In the genomic region with DNA sequence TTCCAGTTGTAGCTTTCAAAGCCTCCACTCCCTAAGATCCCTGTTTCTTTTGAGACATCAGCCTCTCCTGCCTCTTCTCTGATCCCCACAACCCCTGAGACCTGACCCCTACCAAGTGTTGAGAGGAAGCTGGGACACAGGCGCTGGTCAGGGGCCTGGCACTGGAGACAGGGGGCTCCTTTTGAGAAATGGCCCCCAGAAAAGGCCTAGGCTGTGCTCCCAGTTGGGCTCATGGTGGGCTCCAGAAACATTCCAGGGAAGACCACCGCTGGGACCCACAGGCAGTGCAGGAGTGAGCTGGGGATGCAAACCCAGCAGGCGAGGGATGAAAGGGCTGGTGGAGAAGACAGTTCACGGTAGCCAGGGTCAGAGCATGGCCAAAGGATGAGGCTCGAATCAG, we compare ENCODE assay signal across 26 cellular contexts. TPM values are rescaled to one million over a fixed set of nuclear protein-coding genes. Genes with fewer than 3 reads are reported as not detected.
"Had no signal": no experiment of that assay in that cellular context is flagged by ENCODE, and none has a peak within 500 bp of the region (broad histone marks: within the 10 kb centered on the region; RNA-seq: fewer than 3 reads in every experiment).

No MANE protein-coding gene starts in this region.

- FAIRE-seq: bronchial epithelial cell, RCC 7860 had no signal

- H3K27me3 ChIP-seq: body of pancreas had no signal

- H3K27ac Mint-ChIP-seq: activated CD8-positive, alpha-beta T cell treated with anti-CD3 and anti-CD28 coated beads, Interleukin-2, amount 10 ng/mL, durations not matched to agents 7 days and 5 days; activated naive CD4-positive, alpha-beta T cell treated with anti-CD3 and anti-CD28 coated beads, Interleukin-2, amount 50 U/mL, for 24 hours; T-helper 17 cell; WTC11 had no signal

- H3K4me1 Mint-ChIP-seq: activated naive CD4-positive, alpha-beta T cell treated with anti-CD3 and anti-CD28 coated beads, Interleukin-2, amount 50 U/mL, for 24 hours had no signal

- DNase-seq: activated CD4-positive, alpha-beta T cell treated with anti-CD3 and anti-CD28 coated beads for 48 hours; activated CD4-positive, alpha-beta T cell treated with anti-CD3 and anti-CD28 coated beads, Interleukin-2, amount 50 U/mL, for 4 hours; activated CD4-positive, CD25-positive, alpha-beta regulatory T cell treated with anti-CD3 and anti-CD28 coated beads, Interleukin-2, amount 50 U/mL, for 72 hours; activated CD8-positive, alpha-beta memory T cell treated with anti-CD3 and anti-CD28 coated beads, Interleukin-2, amount 50 U/mL, for 48 hours; activated CD8-positive, alpha-beta T cell treated with anti-CD3 and anti-CD28 coated beads, Interleukin-2, amount 10 ng/mL, durations not matched to agents 7 days and 5 days; activated effector memory CD4-positive, alpha-beta T cell treated with Interleukin-2 at 50 U/mL for 16 hours; activated naive CD4-positive, alpha-beta T cell; activated T-cell treated with anti-CD3 and anti-CD28 coated beads, Interleukin-2, amount 50 U/mL, for 1 hour; aorta; body of pancreas; KG1; NCI-H1092 treated with DMSO at 0.1 percent for 48 hours; NCI-H1436; NCI-H1694 treated with DMSO at 0.1 percent for 48 hours; NCI-H2029 treated with DMSO at 0.1 percent for 48 hours; NCI-H510A treated with DMSO at 0.1 percent for 48 hours; NCI-H69; NK-92 treated with Interleukin-12 subunit alpha and Interleukin-12 subunit beta, amount 100 ng/mL, for 24 hours; PC-3; SIG-M5; T-helper 17 cell; T-helper 9 cell had no signal

- H3K9me3 ChIP-seq: body of pancreas had no signal

- H3K4me3 ChIP-seq: body of pancreas had no signal

- H3K27ac ChIP-seq: body of pancreas had no signal

- H3K36me3 Mint-ChIP-seq: activated naive CD4-positive, alpha-beta T cell treated with anti-CD3 and anti-CD28 coated beads, Interleukin-2, amount 50 U/mL, for 24 hours; WTC11 had no signal

- H3K4me1 ChIP-seq: body of pancreas had no signal

- H3K9me3 Mint-ChIP-seq: activated naive CD4-positive, alpha-beta T cell treated with anti-CD3 and anti-CD28 coated beads, Interleukin-2, amount 50 U/mL, for 24 hours; WTC11 had no signal

- H3K4me3 Mint-ChIP-seq: activated CD8-positive, alpha-beta T cell treated with anti-CD3 and anti-CD28 coated beads, Interleukin-2, amount 10 ng/mL, durations not matched to agents 7 days and 5 days; activated naive CD4-positive, alpha-beta T cell treated with anti-CD3 and anti-CD28 coated beads, Interleukin-2, amount 50 U/mL, for 24 hours; T-helper 17 cell; WTC11 had no signal

- ATAC-seq: activated CD8-positive, alpha-beta T cell treated with anti-CD3 and anti-CD28 coated beads, Interleukin-2, amount 10 ng/mL, durations not matched to agents 7 days and 5 days; body of pancreas; PC-3; T-helper 17 cell; WTC11 had no signal

- H3K27me3 Mint-ChIP-seq: activated naive CD4-positive, alpha-beta T cell treated with anti-CD3 and anti-CD28 coated beads, Interleukin-2, amount 50 U/mL, for 24 hours had no signal

RNA-seq across cellular contexts. Expression of gene SSUH2, which starts 16.6 kb away (rescaled TPM):
- total RNA-seq: T-helper 17 cell had no signal
